7 cellular contexts compared by ENCODE assay signal in genomic region chr12:82805004-82805403, GRCh38.
A peak's percentile ranks its signal among the peaks of the same experiment; 100 is the strongest.
DNase-seq lines count a peak whose midpoint lies in the region; ATAC-seq, FAIRE-seq and TF ChIP-seq lines count a peak whose summit lies in the region.
"Not testable (repeated sequence)": the region's sequence is repeated elsewhere in the genome, so short reads cannot be mapped to it uniquely, and the experiment has no call there.

No MANE protein-coding gene starts in this region.

- H3K9me3 ChIP-seq in PC-3 (ENCODE audit: low read length); stomach: not testable (repeated sequence)

- not testable (repeated sequence) for H3K79me2 ChIP-seq in PC-3 (ENCODE audit: low read length)

- H3K4me3 ChIP-seq in PC-3 (ENCODE audit: low read length); bronchial epithelial cell (ENCODE audit: low read depth, low read length); stomach: not testable (repeated sequence)

- H3K4me3 Mint-ChIP-seq in mesothelial cell of epicardium = not testable (repeated sequence)

- not testable (repeated sequence) for H3K9me2 ChIP-seq in PC-3 (replicated peaks; ENCODE audit: low read length)

- not testable (repeated sequence) for TF ChIP-seq POLR2A in stomach (IDR thresholded peaks at IDR 0.05)

- H3K27ac ChIP-seq in C4-2B (peak overlapping the region; percentile 80), foreskin keratinocyte (peak overlapping the region; percentile 15), stomach (peak overlapping the region; percentile 71 to 87 (median 80))
- not testable (repeated sequence) for H3K27ac ChIP-seq in PC-3 (ENCODE audit: low read length)

- peaks cover 11% of the 10 kb centered on the region for H3K36me3 Mint-ChIP-seq in mesothelial cell of epicardium

- H4K20me1 ChIP-seq in PC-3 (ENCODE audit: low read length) = not testable (repeated sequence)

- FAIRE-seq in bronchial epithelial cell (lab: Jason Lieb, UNC) = not testable (repeated sequence)

- H3K27ac Mint-ChIP-seq in mesothelial cell of epicardium = peak overlapping the region; percentile 2

- POLR2A ChIA-PET in PC-3 (lab: Charles Lee; ENCODE audit: unreplicated experiment) = not testable (repeated sequence)

- not testable (repeated sequence) for H3K27me3 ChIP-seq in PC-3 (ENCODE audit: low read length); bronchial epithelial cell (ENCODE audit: control insufficient read depth, insufficient read depth, low read length); foreskin keratinocyte; stomach

- CTCF ChIA-PET in PC-3 (lab: Charles Lee) = not testable (repeated sequence)

- H3K36me3 ChIP-seq in PC-3 (ENCODE audit: low read depth, low read length); bronchial epithelial cell (ENCODE audit: control insufficient read depth, insufficient read depth, low read length); stomach: not testable (repeated sequence)

- not testable (repeated sequence) for H3K4me1 Mint-ChIP-seq in mesothelial cell of epicardium

- not testable (repeated sequence) for H3K4me1 ChIP-seq in PC-3 (ENCODE audit: insufficient read depth, low read length); foreskin keratinocyte
- peaks cover 0 to 34% (median 22%) of the 10 kb centered on the region in 4 donors for H3K4me1 ChIP-seq in stomach

- H3K4me2 ChIP-seq in PC-3 (ENCODE audit: low read length) = not testable (repeated sequence)

- not testable (repeated sequence) for H3K27me3 Mint-ChIP-seq in mesothelial cell of epicardium (ENCODE audit: low read depth)

- not testable (repeated sequence) for TF ChIP-seq EP300 in stomach (IDR thresholded peaks at IDR 0.05)

- DNase-seq in PC-3 (peak; percentile 10), bronchial epithelial cell (ENCODE audit: low read depth) (peak; percentile 85), foreskin keratinocyte (peak; percentile 53 to 80)
- not testable (repeated sequence) for DNase-seq in left colon; mesothelial cell of epicardium (ENCODE audit: low spot score in 2 of 2, unreplicated experiment in 2 of 2); stomach

- not testable (repeated sequence) for H3F3A ChIP-seq in PC-3 (ENCODE audit: low read length, unreplicated experiment)

- not testable (repeated sequence) for H3K9ac ChIP-seq in PC-3 (ENCODE audit: low read length)

- ATAC-seq in PC-3 = not testable (repeated sequence)
- ATAC-seq in foreskin keratinocyte (peak; percentile 22), left colon (peak; percentile 21)

- intact Hi-C loops in PC-3 (cut with micrococcal nuclease); left colon (cut with DNase I, micrococcal nuclease); stomach (cut with DNase I; ENCODE audit: low total_unique reads): not testable (repeated sequence)

- not testable (repeated sequence) for H2AFZ ChIP-seq in PC-3 (ENCODE audit: low read length)

- BruUV-seq in PC-3 (replicated peaks; lab: Mats Ljungman, UMichigan) = not testable (repeated sequence)

- TF ChIP-seq CTCF in C4-2B (conservative IDR thresholded peaks at IDR 0.05); PC-3 (conservative IDR thresholded peaks at IDR 0.05; ENCODE audit: low read depth, low read length); bronchial epithelial cell (IDR thresholded peaks at IDR 0.05; ENCODE audit: insufficient read depth, low read length, severe bottlenecking); foreskin keratinocyte (conservative IDR thresholded peaks at IDR 0.05); mesothelial cell of epicardium (IDR thresholded peaks at IDR 0.05; ENCODE audit: unreplicated experiment); stomach (IDR thresholded peaks at IDR 0.05): not testable (repeated sequence)

- WGBS in stomach, 5 donors = 30 to 57% (median 47%) methylated on average over 2 of the region's 2 CpGs

- peaks cover 13% of the 10 kb centered on the region for H3K9me3 Mint-ChIP-seq in mesothelial cell of epicardium
